ENCODE assay signal across 20 cellular contexts in the genomic region with DNA sequence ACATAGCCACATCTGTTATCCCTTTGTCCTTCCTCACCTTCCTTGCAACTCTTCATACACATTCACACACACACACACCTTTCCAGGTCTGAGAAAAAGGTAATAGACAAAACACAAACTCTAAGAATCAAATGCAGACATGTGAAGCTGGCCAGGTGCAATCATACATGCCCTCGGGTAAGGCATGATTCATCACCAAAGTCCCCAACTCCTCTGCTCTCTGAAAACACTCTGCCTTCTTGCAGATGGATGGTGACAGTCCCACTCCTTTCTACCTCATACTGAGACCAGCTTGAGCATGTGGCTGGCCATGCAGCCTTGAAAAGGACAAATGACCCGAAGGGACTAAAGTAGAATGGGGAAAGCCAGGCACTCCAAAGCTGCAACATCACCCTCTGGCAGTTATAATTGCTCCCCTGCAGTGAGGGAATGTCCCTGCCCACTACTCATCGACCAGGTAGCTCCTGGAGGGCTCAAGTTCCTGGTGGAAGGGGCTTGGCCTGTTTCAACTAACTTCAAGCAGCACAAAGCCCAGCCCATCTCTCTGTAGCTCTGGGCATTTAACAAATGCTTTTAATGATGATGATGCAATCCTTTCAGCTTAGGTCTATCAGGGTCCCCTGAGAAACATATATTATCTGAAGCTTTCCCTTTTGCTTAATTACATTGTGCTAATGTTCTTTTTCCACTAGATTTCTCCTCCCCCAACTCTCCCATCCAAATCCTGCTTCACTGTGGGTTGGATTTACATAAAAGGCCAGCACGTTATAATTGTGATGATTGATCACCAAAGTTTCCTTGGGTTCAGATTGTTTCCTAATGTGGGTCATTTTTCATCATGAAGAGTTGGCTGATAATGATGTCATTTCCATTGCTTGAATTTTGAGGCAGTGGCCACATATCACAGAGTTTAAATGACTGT.
DNase-seq lines count a peak whose midpoint lies in the region; ATAC-seq, FAIRE-seq and TF ChIP-seq lines count a peak whose summit lies in the region.
"Had no signal": no experiment of that assay in that cellular context is flagged by ENCODE, and none has a peak within 500 bp of the region (broad histone marks: within the 10 kb centered on the region; RNA-seq: fewer than 3 reads in every experiment).

No MANE protein-coding gene starts in this region.

- H2AFZ ChIP-seq in K562 (ENCODE audit: low read depth, low read length): no peak overlapping the region

- BruUV-seq in A673 (replicated peaks; lab: Mats Ljungman, UMichigan) (no TSS peak), K562 (replicated peaks; lab: Mats Ljungman, UMichigan) (no TSS peak)

- CTCF ChIA-PET in A673 (lab: Charles Lee) (no interaction called here), K562 (lab: Yijun Ruan, JAX; ENCODE audit: low intra/inter-chr PET ratio) (no interaction called here)

- H3K4me3 ChIP-seq in A673 (ENCODE audit: low read depth, low read length, poor library complexity, severe bottlenecking) (no peak overlapping the region), K562 (no peak overlapping the region), gastrocnemius medialis (no peak overlapping the region)
- H3K4me3 ChIP-seq: A549, sigmoid colon, SK-N-MC, tibial artery had no signal

- POLR2A ChIA-PET in A673 (lab: Charles Lee; ENCODE audit: low non-redundant PET) (no interaction called here), K562 (lab: Yijun Ruan, JAX) (interaction anchor here (0.7 to 0.8 kb wide), 2 partner anchors 176 to 209 kb away, joined by 3 read pairs; no protein-coding TSS in a partner anchor)

- DNase-seq in A673 (ENCODE audit: low spot score) (peak; percentile 39), K562 (ENCODE audit: extremely low read depth in 1 of 4, low spot score in 3 of 4) (no peak), left kidney (ENCODE audit: low read depth, low spot score) (peak; percentile 45), gastrocnemius medialis (no peak)
- DNase-seq: activated CD8-positive, alpha-beta T cell treated with anti-CD3 and anti-CD28 coated beads for 36 hours; DND-41; midbrain; NCI-H1436; sigmoid colon; stimulated activated CD4-positive, alpha-beta T cell treated with anti-CD3 and anti-CD28 coated beads, Interleukin-4, amount 100 ng/mL, for 1 hour; stimulated activated CD8-positive, alpha-beta memory T cell treated with anti-CD3 and anti-CD28 coated beads, Interleukin-4, amount 100 ng/mL, for 48 hours; tibial artery had no signal

- TF ChIP-seq EP300 in K562 (IDR thresholded peaks at IDR 0.05; ENCODE audit: low read length): no peak

- H3K36me3 ChIP-seq in A673 (ENCODE audit: insufficient read depth, low read length, poor library complexity, severe bottlenecking) (no peaks in the 10 kb centered on the region), K562 (ENCODE audit: control insufficient read depth, insufficient read depth, low read length) (no peaks in the 10 kb centered on the region), gastrocnemius medialis (no peaks in the 10 kb centered on the region)
- H3K36me3 ChIP-seq: neutrophil, sigmoid colon, tibial artery had no signal

- no peaks in the 10 kb centered on the region for H3K9me1 ChIP-seq in K562 (ENCODE audit: control insufficient read depth, insufficient read depth, low read length)

- WGBS in K562 (ENCODE audit: insufficient coverage, low coverage, missing lambda C conversion rate): 0% methylated on average over 4 of the region's 4 CpGs

- in situ Hi-C loops in K562 (cut with MboI): no loop called here
- in situ Hi-C loops in gastrocnemius medialis (cut with MboI; ENCODE audit: low sequenced_read_pairs in 4 of 4): no loop called here

- TF ChIP-seq POLR2A in K562 (conservative IDR thresholded peaks at IDR 0.05): no peak
- no peak for TF ChIP-seq POLR2A in gastrocnemius medialis (IDR thresholded peaks at IDR 0.05)

- H3K4me1 ChIP-seq in A673 (ENCODE audit: insufficient read depth, low read length, poor library complexity, severe bottlenecking): peaks cover 11% of the 10 kb centered on the region
- no peaks in the 10 kb centered on the region for H3K4me1 ChIP-seq in K562 (replicated peaks in 1 of 2; ENCODE audit: control insufficient read depth in 2 of 2, insufficient read depth in 2 of 2, low read length in 2 of 2)
- H3K4me1 ChIP-seq in gastrocnemius medialis: peaks cover 13% of the 10 kb centered on the region in 2 donors
- H3K4me1 ChIP-seq: sigmoid colon had no signal

- peak; percentile 68 for ATAC-seq in HG03442 (IDR thresholded peaks at IDR 0.05; ENCODE audit: unreplicated experiment)
- no peak for ATAC-seq in K562
- ATAC-seq in HG03039 (IDR thresholded peaks at IDR 0.05; ENCODE audit: unreplicated experiment): no peak
- no peak for ATAC-seq in HG02759 (IDR thresholded peaks at IDR 0.05; ENCODE audit: unreplicated experiment)
- ATAC-seq in gastrocnemius medialis: no peak
- ATAC-seq in GM21737 (IDR thresholded peaks at IDR 0.05; ENCODE audit: unreplicated experiment): no peak
- ATAC-seq: A549; activated CD8-positive, alpha-beta T cell treated with anti-CD3 and anti-CD28 coated beads for 36 hours; HCT116 had no signal

- no peak overlapping the region for H3K4me2 ChIP-seq in K562 (ENCODE audit: insufficient read depth, low read length)
- H3K4me2 ChIP-seq: A549 had no signal

- H3K9ac ChIP-seq in K562 (ENCODE audit: insufficient read depth in 1 of 2, low read depth in 2 of 2, low read length in 2 of 2): no peak overlapping the region

- H3K27me3 ChIP-seq in A673 (replicated peaks; ENCODE audit: insufficient read depth, low read depth, low read length, poor library complexity): no peaks in the 10 kb centered on the region
- H3K27me3 ChIP-seq in K562 (ENCODE audit: control insufficient read depth in 2 of 2, insufficient read depth in 2 of 2, low read length in 2 of 2): peaks cover 2 to 16% of the 10 kb centered on the region in 2 experiments; a peak in 2 of 5 replicates
- H3K27me3 ChIP-seq in gastrocnemius medialis: no peaks in the 10 kb centered on the region
- H3K27me3 ChIP-seq: neutrophil, sigmoid colon, tibial artery had no signal

- no peak for TF ChIP-seq RAD21 in K562 (CRISPR knock-in tag; conservative IDR thresholded peaks at IDR 0.05 in 1 of 2, IDR thresholded peaks at IDR 0.05 in 1 of 2)

- no peaks in the 10 kb centered on the region; the same call in 1 of the 2 replicates for H4K20me1 ChIP-seq in K562 (replicated peaks; ENCODE audit: control insufficient read depth, insufficient read depth, low read length)

- no peak for FAIRE-seq in K562 (lab: Jason Lieb, UNC)
- FAIRE-seq: A549 had no signal

- intact Hi-C loops in A673 (cut with micrococcal nuclease; ENCODE audit: unreplicated experiment): no loop called here
- intact Hi-C loops in K562 (cut with micrococcal nuclease): no loop called here
- intact Hi-C loops in gastrocnemius medialis (cut with DNase I; ENCODE audit: low total_unique reads): no loop called here

- no peak for TF ChIP-seq CTCF in A673 (conservative IDR thresholded peaks at IDR 0.05; ENCODE audit: low read depth, low read length)
- no peak for TF ChIP-seq CTCF in K562 (IDR thresholded peaks at IDR 0.05 in 2 of 3, conservative IDR thresholded peaks at IDR 0.05 in 1 of 3; ENCODE audit: insufficient read depth in 2 of 3, low read depth in 1 of 3, low read length in 3 of 3)
- no peak for TF ChIP-seq CTCF in gastrocnemius medialis (IDR thresholded peaks at IDR 0.05 in 4 of 5, conservative IDR thresholded peaks at IDR 0.05 in 1 of 5)

- no peaks in the 10 kb centered on the region for H3K79me2 ChIP-seq in K562 (ENCODE audit: control insufficient read depth, insufficient read depth, low read length)

- no peak overlapping the region for H3K27ac ChIP-seq in A673 (ENCODE audit: low read depth, low read length, poor library complexity, severe bottlenecking)
- H3K27ac ChIP-seq in K562 (ENCODE audit: extremely low read depth, low read depth, low read length): no peak overlapping the region
- H3K27ac ChIP-seq in gastrocnemius medialis: no peak overlapping the region
- H3K27ac ChIP-seq: neutrophil, sigmoid colon, SK-N-MC, tibial artery had no signal

- H3K9me3 ChIP-seq in A673 (ENCODE audit: low read depth, low read length, poor library complexity, severe bottlenecking) (no peaks in the 10 kb centered on the region), K562 (replicated peaks; ENCODE audit: control insufficient read depth, insufficient read depth, low read depth, low read length) (no peaks in the 10 kb centered on the region), gastrocnemius medialis (no peaks in the 10 kb centered on the region)
- H3K9me3 ChIP-seq: A549, neutrophil, sigmoid colon, tibial artery had no signal

TF ChIP-seq in K562, 482 proteins besides CTCF, POLR2A, EP300 and RAD21 (continues in another document):
- no peak for TF ChIP-seq IRF2 (CRISPR knock-in tag; IDR thresholded peaks at IDR 0.05)
- no peak for TF ChIP-seq CEBPG (CRISPR knock-in tag; IDR thresholded peaks at IDR 0.05)
- TF ChIP-seq CEBPG (tag; conservative IDR thresholded peaks at IDR 0.05 in 1 of 2, IDR thresholded peaks at IDR 0.05 in 1 of 2): peak; percentile 27 to 40; a peak in 3 of 4 replicates
- TF ChIP-seq ATF3 (IDR thresholded peaks at IDR 0.05): peak; percentile 46; the same call in 1 of the 2 replicates
- TF ChIP-seq ATF3 (CRISPR knock-in tag; conservative IDR thresholded peaks at IDR 0.05): no peak
- no peak for TF ChIP-seq MAFG (tag; conservative IDR thresholded peaks at IDR 0.05)
- TF ChIP-seq NCOA2 (IDR thresholded peaks at IDR 0.05; ENCODE audit: partially characterized antibody in 2 of 2): no peak
- TF ChIP-seq TBP (optimal IDR thresholded peaks at IDR 0.05; ENCODE audit: low read depth, low read length): no peak
- TF ChIP-seq, protein P1, sequence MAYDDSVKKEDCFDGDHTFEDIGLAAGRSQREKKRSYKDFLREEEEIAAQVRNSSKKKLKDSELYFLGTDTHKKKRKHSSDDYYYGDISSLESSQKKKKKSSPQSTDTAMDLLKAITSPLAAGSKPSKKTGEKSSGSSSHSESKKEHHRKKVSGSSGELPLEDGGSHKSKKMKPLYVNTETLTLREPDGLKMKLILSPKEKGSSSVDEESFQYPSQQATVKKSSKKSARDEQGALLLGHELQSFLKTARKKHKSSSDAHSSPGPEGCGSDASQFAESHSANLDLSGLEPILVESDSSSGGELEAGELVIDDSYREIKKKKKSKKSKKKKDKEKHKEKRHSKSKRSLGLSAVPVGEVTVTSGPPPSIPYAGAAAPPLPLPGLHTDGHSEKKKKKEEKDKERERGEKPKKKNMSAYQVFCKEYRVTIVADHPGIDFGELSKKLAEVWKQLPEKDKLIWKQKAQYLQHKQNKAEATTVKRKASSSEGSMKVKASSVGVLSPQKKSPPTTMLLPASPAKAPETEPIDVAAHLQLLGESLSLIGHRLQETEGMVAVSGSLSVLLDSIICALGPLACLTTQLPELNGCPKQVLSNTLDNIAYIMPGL (CRISPR knock-in tag; IDR thresholded peaks at IDR 0.05): no peak
- no peak for TF ChIP-seq ZNF140 (CRISPR knock-in tag; IDR thresholded peaks at IDR 0.05)

Comparison
In these comparisons a context has a peak if more than half of its experiments do, and no peak if none do; other contexts are left out.
1. DNase-seq: peak in A673 (single experiment) and left kidney (single experiment); none in K562 (0 of 4) and gastrocnemius medialis (0 of 2).